In genomic region chr12:52018448-52019122, GRCh38 we compare ENCODE assay signal across 18 cellular contexts. TPM values are rescaled to one million over a fixed set of nuclear protein-coding genes. Genes with fewer than 3 reads are reported as not detected.
DNase-seq lines count a peak whose midpoint lies in the region; ATAC-seq lines count a peak whose summit lies in the region.
"Had no signal": no experiment of that assay in that cellular context is flagged by ENCODE, and none has a peak within 500 bp of the region (broad histone marks: within the 10 kb centered on the region; RNA-seq: fewer than 3 reads in every experiment).

No MANE protein-coding gene starts in this region.

- ATAC-seq in Right ventricle myocardium inferior (no peak), Right ventricle myocardium superior (ENCODE audit: poor library complexity) (no peak), GM18870 (IDR thresholded peaks at IDR 0.05; ENCODE audit: unreplicated experiment) (no peak)
- ATAC-seq: WTC11 had no signal

- H3K27ac ChIP-seq in cingulate gyrus (ENCODE audit: low read depth, low read length) (peak overlapping the region; percentile 29), temporal lobe (ENCODE audit: low read depth, low read length) (peak overlapping the region; percentile 4)
- H3K27ac ChIP-seq: cardiac muscle cell, SJSA1, upper lobe of left lung had no signal

- intact Hi-C loops in Right ventricle myocardium inferior (cut with DNase I), result no loop called here
- intact Hi-C loops in Right ventricle myocardium superior (cut with DNase I), result no loop called here

- DNase-seq in Right ventricle myocardium inferior (ENCODE audit: missing footprints) (peak; percentile 27), Right ventricle myocardium superior (no peak), NCI-H2171 (lab: John Stamatoyannopoulos, UW) (peak; percentile 81), anterior cingulate cortex (lab: John Stamatoyannopoulos, UW) (no peak)
- DNase-seq in activated naive CD4-positive, alpha-beta T cell treated with Interleukin-2 at 50 U/mL for 16 hours, result no peak
- DNase-seq: CD4-positive, CD25-positive, alpha-beta regulatory T cell; effector CD8-positive, alpha-beta T cell; EL; KG1; NCI-H1048; NCI-H446 treated with DMSO at 0.1 percent for 48 hours; upper lobe of left lung had no signal

RNA-seq across cellular contexts. Expression of gene TAMALIN, which starts 11.8 kb away (rescaled TPM):
- 20.3 TPM for total RNA-seq in Right ventricle myocardium inferior
- total RNA-seq in Right ventricle myocardium superior, result 19.8 TPM
- 1.5 TPM for total RNA-seq in temporal lobe

RNA-seq across cellular contexts. Expression of gene NR4A1, which starts 32.7 kb away (rescaled TPM):
- total RNA-seq in Right ventricle myocardium inferior, result 40.6 TPM
- 46.1 TPM for total RNA-seq in Right ventricle myocardium superior
- total RNA-seq in temporal lobe, result 10.1 TPM

RNA-seq across cellular contexts. Expression of gene ATG101, which starts 51.2 kb away (rescaled TPM):
- 24.9 TPM for total RNA-seq in Right ventricle myocardium inferior
- total RNA-seq in Right ventricle myocardium superior, result 23.5 TPM
- total RNA-seq in temporal lobe, result 15.0 TPM

Comparison
In these comparisons a context has a peak if more than half of its experiments do, and no peak if none do; other contexts are left out.
1. DNase-seq: peak in Right ventricle myocardium inferior (single experiment) and NCI-H2171 (single experiment); none in Right ventricle myocardium superior (single experiment), anterior cingulate cortex (0 of 58) and activated naive CD4-positive, alpha-beta T cell treated with Interleukin-2 at 50 U/mL for 16 hours (single experiment).